Comparison of ENCODE assay signal across 27 cellular contexts in genomic region chr6:4510317-4510716, GRCh38.
"Had no signal": no experiment of that assay in that cellular context is flagged by ENCODE, and none has a peak within 500 bp of the region (broad histone marks: within the 10 kb centered on the region; RNA-seq: fewer than 3 reads in every experiment).

No MANE protein-coding gene starts in this region.

- H3K4me1 Mint-ChIP-seq: activated naive CD4-positive, alpha-beta T cell treated with anti-CD3 and anti-CD28 coated beads, Interleukin-2, amount 10 ng/mL, durations not matched to agents 7 days and 5 days; activated naive CD8-positive, alpha-beta T cell treated with anti-CD3 and anti-CD28 coated beads, Interleukin-2, amount 10 ng/mL, durations not matched to agents 7 days and 5 days; memory B cell; stimulated activated naive CD8-positive, alpha-beta T cell treated with anti-CD3 and anti-CD28 coated beads, Interleukin-15, amount 100 ng/mL, for 72 hours had no signal

- DNase-seq: activated CD4-positive, alpha-beta memory T cell treated with anti-CD3 and anti-CD28 coated beads for 36 hours; activated CD4-positive, alpha-beta T cell treated with anti-CD3 and anti-CD28 coated beads for 48 hours; activated CD8-positive, alpha-beta memory T cell treated with anti-CD3 and anti-CD28 coated beads, Interleukin-2, amount 50 U/mL, for 4 hours; activated gamma-delta T cell; activated naive CD4-positive, alpha-beta T cell treated with anti-CD3 and anti-CD28 coated beads, Interleukin-2, amount 10 ng/mL, durations not matched to agents 7 days and 5 days; activated naive CD8-positive, alpha-beta T cell treated with anti-CD3 and anti-CD28 coated beads, Interleukin-2, amount 10 ng/mL, durations not matched to agents 7 days and 5 days; activated T-cell treated with anti-CD3 and anti-CD28 coated beads, Interleukin-2, amount 50 U/mL, for 1 hour; central memory CD4-positive, alpha-beta T cell; foreskin fibroblast; heart right ventricle; pancreas; psoas muscle; stimulated activated CD4-positive, alpha-beta T cell treated with anti-CD3 and anti-CD28 coated beads, Interleukin-12 subunit alpha, Interleukin-12 subunit beta, amount 100 ng/mL, for 4 hours; stimulated activated CD4-positive, alpha-beta T cell treated with anti-CD3 and anti-CD28 coated beads, Interleukin-4, amount 100 ng/mL, for 1 hour; stimulated activated naive CD8-positive, alpha-beta T cell treated with anti-CD3 and anti-CD28 coated beads, Interleukin-15, amount 100 ng/mL, for 72 hours; SW 1271; T-helper 9 cell; tibial artery; upper lobe of right lung; WERI-Rb-1 had no signal

- H3K4me3 Mint-ChIP-seq: activated CD4-positive, alpha-beta memory T cell treated with anti-CD3 and anti-CD28 coated beads for 36 hours; activated naive CD4-positive, alpha-beta T cell treated with anti-CD3 and anti-CD28 coated beads, Interleukin-2, amount 10 ng/mL, durations not matched to agents 7 days and 5 days; activated naive CD8-positive, alpha-beta T cell treated with anti-CD3 and anti-CD28 coated beads, Interleukin-2, amount 10 ng/mL, durations not matched to agents 7 days and 5 days; activated T-helper 1 cell treated with anti-CD3 and anti-CD28 coated beads, Interleukin-12 subunit alpha, Interleukin-12 subunit beta, Interleukin-2, Interleukin-4 antibody, amounts not matched to agents 30 ng/mL and 10 ng/mL and 1 ng/mL, durations not matched to agents 14 hours and 24 hours and 36 hours; memory B cell; nephron; stimulated activated naive CD8-positive, alpha-beta T cell treated with anti-CD3 and anti-CD28 coated beads, Interleukin-15, amount 100 ng/mL, for 72 hours; T-helper 1 cell treated with Interleukin-12 subunit alpha and Interleukin-12 subunit beta and Interleukin-4 antibody, amounts not matched to agents 30 μg/mL and 1 μg/mL, for 36 hours had no signal

- H3K9me3 Mint-ChIP-seq: activated CD4-positive, alpha-beta memory T cell treated with anti-CD3 and anti-CD28 coated beads for 36 hours; activated naive CD4-positive, alpha-beta T cell treated with anti-CD3 and anti-CD28 coated beads, Interleukin-2, amount 10 ng/mL, durations not matched to agents 7 days and 5 days; activated T-helper 1 cell treated with anti-CD3 and anti-CD28 coated beads, Interleukin-12 subunit alpha, Interleukin-12 subunit beta, Interleukin-2, Interleukin-4 antibody, amounts not matched to agents 30 ng/mL and 10 ng/mL and 1 ng/mL, durations not matched to agents 14 hours and 24 hours and 36 hours; memory B cell; nephron; stimulated activated naive CD8-positive, alpha-beta T cell treated with anti-CD3 and anti-CD28 coated beads, Interleukin-15, amount 100 ng/mL, for 72 hours; T-helper 1 cell treated with Interleukin-12 subunit alpha and Interleukin-12 subunit beta and Interleukin-4 antibody, amounts not matched to agents 30 μg/mL and 1 μg/mL, for 36 hours had no signal

- ATAC-seq: activated CD4-positive, CD25-positive, alpha-beta regulatory T cell treated with anti-CD3 and anti-CD28 coated beads, Interleukin-2, amount 50 U/mL, for 24 hours; pancreas; stimulated activated naive CD8-positive, alpha-beta T cell treated with anti-CD3 and anti-CD28 coated beads, Interleukin-15, amount 100 ng/mL, for 72 hours had no signal

- H3K27ac Mint-ChIP-seq: activated CD4-positive, alpha-beta memory T cell treated with anti-CD3 and anti-CD28 coated beads for 36 hours; activated naive CD4-positive, alpha-beta T cell treated with anti-CD3 and anti-CD28 coated beads, Interleukin-2, amount 10 ng/mL, durations not matched to agents 7 days and 5 days; activated naive CD8-positive, alpha-beta T cell treated with anti-CD3 and anti-CD28 coated beads, Interleukin-2, amount 10 ng/mL, durations not matched to agents 7 days and 5 days; activated T-helper 1 cell treated with anti-CD3 and anti-CD28 coated beads, Interleukin-12 subunit alpha, Interleukin-12 subunit beta, Interleukin-2, Interleukin-4 antibody, amounts not matched to agents 30 ng/mL and 10 ng/mL and 1 ng/mL, durations not matched to agents 14 hours and 24 hours and 36 hours; memory B cell; nephron; T-helper 1 cell treated with Interleukin-12 subunit alpha and Interleukin-12 subunit beta and Interleukin-4 antibody, amounts not matched to agents 30 μg/mL and 1 μg/mL, for 36 hours had no signal

- H3K36me3 Mint-ChIP-seq: activated CD4-positive, alpha-beta memory T cell treated with anti-CD3 and anti-CD28 coated beads for 36 hours; activated naive CD4-positive, alpha-beta T cell treated with anti-CD3 and anti-CD28 coated beads, Interleukin-2, amount 10 ng/mL, durations not matched to agents 7 days and 5 days; activated naive CD8-positive, alpha-beta T cell treated with anti-CD3 and anti-CD28 coated beads, Interleukin-2, amount 10 ng/mL, durations not matched to agents 7 days and 5 days; memory B cell had no signal

- H3K27ac ChIP-seq: heart right ventricle, pancreas, psoas muscle, right atrium auricular region, suprapubic skin, tibial artery, upper lobe of right lung, WERI-Rb-1 had no signal
